Comparison of ENCODE assay signal across 10 cellular contexts in the genomic region with DNA sequence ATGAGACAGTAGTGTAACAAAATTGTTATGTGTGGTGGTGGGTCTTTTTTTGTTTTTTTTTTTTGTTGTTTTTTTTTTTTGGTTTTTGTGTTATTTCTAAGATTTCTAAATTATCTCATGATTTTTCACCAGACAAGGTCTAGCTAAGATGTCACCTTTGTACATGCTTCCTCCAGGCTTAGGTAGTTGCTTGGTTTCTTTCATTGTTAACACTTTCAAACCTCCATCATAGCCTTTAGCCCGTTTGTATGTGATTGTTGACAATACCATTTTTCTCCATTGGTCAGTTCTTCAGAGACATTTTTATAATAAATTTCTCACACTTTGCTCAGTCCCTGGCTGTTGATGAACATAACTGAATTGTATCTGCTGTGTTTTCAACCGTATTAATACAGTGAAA. TPM values are rescaled to one million over a fixed set of nuclear protein-coding genes. Genes with fewer than 3 reads are reported as not detected.
A peak's percentile ranks its signal among the peaks of the same experiment; 100 is the strongest.
DNase-seq lines count a peak whose midpoint lies in the region; ATAC-seq and TF ChIP-seq lines count a peak whose summit lies in the region.
"Had no signal": no experiment of that assay in that cellular context is flagged by ENCODE, and none has a peak within 500 bp of the region (broad histone marks: within the 10 kb centered on the region; RNA-seq: fewer than 3 reads in every experiment).

No MANE protein-coding gene starts in this region.

- H3K9me3 Mint-ChIP-seq in CD4-positive, alpha-beta memory T cell = peaks cover 0 to 2% (median 0%) of the 10 kb centered on the region in 8 donors
- peaks cover 9% of the 10 kb centered on the region for H3K9me3 Mint-ChIP-seq in chondrocyte (ENCODE audit: low read depth)
- no peaks in the 10 kb centered on the region for H3K9me3 Mint-ChIP-seq in natural killer cell

- ATAC-seq in natural killer cell = no peak
- no peak for ATAC-seq in GM18511 (IDR thresholded peaks at IDR 0.05; ENCODE audit: unreplicated experiment)

- POLR2A ChIA-PET in CD4-positive, alpha-beta memory T cell (lab: Charles Lee; ENCODE audit: partially characterized antibody) = no interaction called here

- no peak for DNase-seq in CD4-positive, alpha-beta memory T cell
- DNase-seq in LNCaP clone FGC (ENCODE audit: low read depth) (no peak), chondrocyte (ENCODE audit: low spot score) (no peak), natural killer cell (no peak), 8988T (no peak), head of caudate nucleus (no peak), NCI-H1436 treated with DMSO at 0.1 percent for 48 hours (lab: John Stamatoyannopoulos, UW) (no peak)
- DNase-seq: activated effector memory CD4-positive, alpha-beta T cell treated with Interleukin-2 at 50 U/mL for 16 hours; NCI-H510A treated with DMSO at 0.1 percent for 48 hours had no signal

- H3K9me3 ChIP-seq in CD4-positive, alpha-beta memory T cell (ENCODE audit: control insufficient read depth in 1 of 2, low read length in 2 of 2) = no peaks in the 10 kb centered on the region

- TF ChIP-seq CTCF in LNCaP clone FGC (IDR thresholded peaks at IDR 0.05; ENCODE audit: control insufficient read depth, extremely low read depth, insufficient read depth) (no peak), chondrocyte (IDR thresholded peaks at IDR 0.05) (no peak), natural killer cell (IDR thresholded peaks at IDR 0.05) (no peak)

- peak overlapping the region in 3 of 7 donors; percentile 7 to 22 (median 19) for H3K27ac Mint-ChIP-seq in CD4-positive, alpha-beta memory T cell
- H3K27ac Mint-ChIP-seq in chondrocyte (ENCODE audit: unreplicated experiment) = no peak overlapping the region
- H3K27ac Mint-ChIP-seq in natural killer cell = peak overlapping the region; percentile 5 to 98

- CTCF ChIA-PET in CD4-positive, alpha-beta memory T cell (lab: Charles Lee; ENCODE audit: partially characterized antibody) = interaction anchor here (0.9 kb wide), 1 partner anchor 60 kb away, joined by 3 read pairs; no protein-coding TSS in a partner anchor

- peaks cover 8 to 36% of the 10 kb centered on the region in 2 donors for H3K36me3 Mint-ChIP-seq in CD4-positive, alpha-beta memory T cell
- H3K36me3 Mint-ChIP-seq in chondrocyte (ENCODE audit: low read depth) (no peaks in the 10 kb centered on the region), natural killer cell (peaks cover 6% of the 10 kb centered on the region)

- no peaks in the 10 kb centered on the region for H3K27me3 Mint-ChIP-seq in CD4-positive, alpha-beta memory T cell
- no peaks in the 10 kb centered on the region for H3K27me3 Mint-ChIP-seq in chondrocyte (ENCODE audit: low read depth)
- no peaks in the 10 kb centered on the region for H3K27me3 Mint-ChIP-seq in natural killer cell (ENCODE audit: low read depth in 2 of 2)

- no peaks in the 10 kb centered on the region for H3K36me3 ChIP-seq in CD4-positive, alpha-beta memory T cell (ENCODE audit: insufficient read depth, low read length)

- peaks cover 54 to 91% (median 74%) of the 10 kb centered on the region in 4 donors for H3K4me1 Mint-ChIP-seq in CD4-positive, alpha-beta memory T cell
- H3K4me1 Mint-ChIP-seq in chondrocyte (ENCODE audit: low read depth) (peaks cover 43% of the 10 kb centered on the region), natural killer cell (peaks cover 77 to 79% of the 10 kb centered on the region in 2 donors)

- no peak overlapping the region for H3K4me3 ChIP-seq in CD4-positive, alpha-beta memory T cell (ENCODE audit: low read length in 2 of 2)
- H3K4me3 ChIP-seq in LNCaP clone FGC (ENCODE audit: low read depth, low read length) = peak overlapping the region; percentile 88

- intact Hi-C loops in CD4-positive, alpha-beta memory T cell (cut with micrococcal nuclease) = loop anchor here (5.0 kb wide), 2 partner anchors 793 to 1233 kb away; a partner anchor contains a TSS
- intact Hi-C loops in natural killer cell (cut with micrococcal nuclease) (loop anchor here (10.0 kb wide), 1 partner anchor 526 kb away; a partner anchor contains a TSS), head of caudate nucleus (cut with DNase I) (loop anchor here (10.0 kb wide), 1 partner anchor 336 kb away; a partner anchor contains a TSS)

- H3K27ac ChIP-seq in CD4-positive, alpha-beta memory T cell (ENCODE audit: low read depth, low read length) = no peak overlapping the region

- H3K4me3 Mint-ChIP-seq in CD4-positive, alpha-beta memory T cell = peak overlapping the region; percentile 94 to 99 (median 99)
- H3K4me3 Mint-ChIP-seq in chondrocyte (ENCODE audit: unreplicated experiment) (peak overlapping the region; percentile 42), natural killer cell (peak overlapping the region; percentile 100)

- H3K27me3 ChIP-seq in CD4-positive, alpha-beta memory T cell (ENCODE audit: insufficient read depth, low read length) = no peaks in the 10 kb centered on the region

- H3K4me1 ChIP-seq in CD4-positive, alpha-beta memory T cell (ENCODE audit: insufficient read depth, low read length) = peaks cover 74% of the 10 kb centered on the region

RNA-seq across cellular contexts. Expression of a gene that starts 2.2 kb away (rescaled TPM):
- total RNA-seq in CD4-positive, alpha-beta memory T cell = 10 to 100 TPM; 57.2 to 59.4 TPM
- polyA plus RNA-seq in CD4-positive, alpha-beta memory T cell = 1 to 10 TPM; 7.6 to 9.6 TPM
- 15.2 to 22.6 TPM (median 16.2 TPM) in 3 replicates for total RNA-seq in chondrocyte
- 10 to 100 TPM; 60.1 to 69.9 (median 63.9) TPM for total RNA-seq in natural killer cell

RNA-seq across cellular contexts. Expression of a gene that starts 2.4 kb away (rescaled TPM):
- 10 to 100 TPM; 27.7 to 31.0 TPM for total RNA-seq in CD4-positive, alpha-beta memory T cell
- polyA plus RNA-seq in CD4-positive, alpha-beta memory T cell = 10 to 100 TPM; 12.9 to 15.4 TPM
- total RNA-seq in chondrocyte (27.3 to 37.2 TPM (median 28.0 TPM) in 3 replicates), natural killer cell (10 to 100 TPM; 12.2 to 21.7 (median 20.1) TPM)

Comparison
In these comparisons a context has a peak if more than half of its experiments do, and no peak if none do; other contexts are left out.
1. H3K4me3 Mint-ChIP-seq: peak in every context shown above with its lines; median percentile 100 in natural killer cell; 99 in CD4-positive, alpha-beta memory T cell; 42 in chondrocyte.